In genomic region chr18:77249583-77250500, GRCh38 we compare ENCODE assay signal across 8 cellular contexts. TPM values are rescaled to one million over a fixed set of nuclear protein-coding genes. Genes with fewer than 3 reads are reported as not detected.
A peak's percentile ranks its signal among the peaks of the same experiment; 100 is the strongest.
DNase-seq lines count a peak whose midpoint lies in the region; ATAC-seq and TF ChIP-seq lines count a peak whose summit lies in the region.

TSS of gene GALR1 (plus strand) at chr18:77249848. CDS start at chr18:77250549, 701 bp downstream.

- H3K4me1 ChIP-seq in stomach = peaks cover 26 to 33% (median 27%) of the 10 kb centered on the region in 4 donors

- POLR2A ChIA-PET in activated CD4-positive, alpha-beta T cell treated with anti-CD3 and anti-CD28 coated beads for 36 hours (lab: Charles Lee) = no interaction called here

- H3K36me3 ChIP-seq in stomach = no peaks in the 10 kb centered on the region

- TF ChIP-seq CTCF in stomach (IDR thresholded peaks at IDR 0.05) = no peak

- H3K4me3 Mint-ChIP-seq in activated CD4-positive, alpha-beta T cell treated with anti-CD3 and anti-CD28 coated beads for 36 hours = peak within 1 kb of the TSS; percentile 49
- H3K4me3 Mint-ChIP-seq in activated naive CD8-positive, alpha-beta T cell = peak within 1 kb of the TSS; percentile 81

- peaks cover 0 to 11% (median 7%) of the 10 kb centered on the region in 4 donors for H3K9me3 ChIP-seq in stomach

- DNase-seq in activated CD4-positive, alpha-beta T cell treated with anti-CD3 and anti-CD28 coated beads for 36 hours = no peak
- DNase-seq in activated CD4-positive, alpha-beta T cell treated with anti-CD3 and anti-CD28 coated beads, Interleukin-2, amount 50 U/mL, for 1 hour = no peak
- peak; percentile 65 for DNase-seq in iPS-NIHi7 (ENCODE audit: extremely low spot score)
- DNase-seq in stomach = no peak
- DNase-seq in DMS114 treated with DMSO at 0.1 percent for 48 hours (lab: John Stamatoyannopoulos, UW; ENCODE audit: unreplicated experiment) = no peak
- no peak for DNase-seq in dedifferentiated amniotic fluid mesenchymal stem cell (ENCODE audit: extremely low spot score)
- no peak for DNase-seq in A172 (ENCODE audit: low spot score)

- 2 to 6% (median 3%) methylated on average over 22 to 98 of the region's 98 CpGs for WGBS in stomach, 5 donors

- no peak within 1 kb of the TSS for H3K27ac ChIP-seq in stomach

- no peak within 1 kb of the TSS for H3K27ac Mint-ChIP-seq in activated CD4-positive, alpha-beta T cell treated with anti-CD3 and anti-CD28 coated beads for 36 hours
- H3K27ac Mint-ChIP-seq in activated naive CD8-positive, alpha-beta T cell = peak within 1 kb of the TSS; percentile 11

- no peaks in the 10 kb centered on the region for H3K36me3 Mint-ChIP-seq in activated CD4-positive, alpha-beta T cell treated with anti-CD3 and anti-CD28 coated beads for 36 hours (ENCODE audit: low read depth)
- peaks cover 7% of the 10 kb centered on the region for H3K36me3 Mint-ChIP-seq in activated naive CD8-positive, alpha-beta T cell

- peaks cover 13 to 69% (median 52%) of the 10 kb centered on the region in 3 donors for H3K27me3 ChIP-seq in stomach

- H3K4me3 ChIP-seq in stomach = peak within 1 kb of the TSS; percentile 34 to 38 (median 36)

- H3K27me3 Mint-ChIP-seq in activated CD4-positive, alpha-beta T cell treated with anti-CD3 and anti-CD28 coated beads for 36 hours = peaks cover 59% of the 10 kb centered on the region
- H3K27me3 Mint-ChIP-seq in activated naive CD8-positive, alpha-beta T cell = peaks cover 44% of the 10 kb centered on the region

- ATAC-seq in activated CD4-positive, alpha-beta T cell treated with anti-CD3 and anti-CD28 coated beads for 36 hours = peak; percentile 19

- H3K4me1 Mint-ChIP-seq in activated CD4-positive, alpha-beta T cell treated with anti-CD3 and anti-CD28 coated beads for 36 hours = peaks cover 12% of the 10 kb centered on the region
- H3K4me1 Mint-ChIP-seq in activated naive CD8-positive, alpha-beta T cell (ENCODE audit: low read depth) = peaks cover 16% of the 10 kb centered on the region

- H3K9me3 Mint-ChIP-seq in activated CD4-positive, alpha-beta T cell treated with anti-CD3 and anti-CD28 coated beads for 36 hours (ENCODE audit: low read depth) = peaks cover 7% of the 10 kb centered on the region
- peaks cover 10% of the 10 kb centered on the region for H3K9me3 Mint-ChIP-seq in activated naive CD8-positive, alpha-beta T cell (ENCODE audit: low read depth)

- intact Hi-C loops in activated CD4-positive, alpha-beta T cell treated with anti-CD3 and anti-CD28 coated beads for 36 hours (cut with DNase I, micrococcal nuclease) = loop anchor here in 1 of 2 experiments (5.0 kb wide), 1 partner anchor 1727 kb away; the partner anchor contains the start of gene SALL3
- intact Hi-C loops in stomach (cut with DNase I; ENCODE audit: low total_unique reads) = no loop called here

- TF ChIP-seq POLR2A in stomach (IDR thresholded peaks at IDR 0.05) = no peak

- CTCF ChIA-PET in activated CD4-positive, alpha-beta T cell treated with anti-CD3 and anti-CD28 coated beads for 36 hours (lab: Charles Lee) = no interaction called here

- TF ChIP-seq EP300 in stomach (IDR thresholded peaks at IDR 0.05) = no peak

RNA-seq across cellular contexts. Expression of gene GALR1, which starts in this region (rescaled TPM):
- not detected for total RNA-seq in activated CD4-positive, alpha-beta T cell treated with anti-CD3 and anti-CD28 coated beads for 36 hours
- total RNA-seq in stomach = 1 to 10 TPM in 1 of 5 donors, under 1 TPM in 2, not detected in 2; under 0.01 to 1.8 (median 0.55) TPM
- under 1 TPM in 1 of 3 donors, not detected in 2; 0.05 TPM for polyA plus RNA-seq in stomach
- not detected in 2 replicates for total RNA-seq in A172 (2014; rRNA removed; shearing (Covaris generic))

Comparison
In these comparisons a context has a peak if more than half of its experiments do, and no peak if none do; other contexts are left out.
1. Peak in ATAC-seq in activated CD4-positive, alpha-beta T cell treated with anti-CD3 and anti-CD28 coated beads for 36 hours; RNA of the gene not detected or under 1 TPM.